Comparison of ENCODE assay signal across 9 cellular contexts in the genomic region with DNA sequence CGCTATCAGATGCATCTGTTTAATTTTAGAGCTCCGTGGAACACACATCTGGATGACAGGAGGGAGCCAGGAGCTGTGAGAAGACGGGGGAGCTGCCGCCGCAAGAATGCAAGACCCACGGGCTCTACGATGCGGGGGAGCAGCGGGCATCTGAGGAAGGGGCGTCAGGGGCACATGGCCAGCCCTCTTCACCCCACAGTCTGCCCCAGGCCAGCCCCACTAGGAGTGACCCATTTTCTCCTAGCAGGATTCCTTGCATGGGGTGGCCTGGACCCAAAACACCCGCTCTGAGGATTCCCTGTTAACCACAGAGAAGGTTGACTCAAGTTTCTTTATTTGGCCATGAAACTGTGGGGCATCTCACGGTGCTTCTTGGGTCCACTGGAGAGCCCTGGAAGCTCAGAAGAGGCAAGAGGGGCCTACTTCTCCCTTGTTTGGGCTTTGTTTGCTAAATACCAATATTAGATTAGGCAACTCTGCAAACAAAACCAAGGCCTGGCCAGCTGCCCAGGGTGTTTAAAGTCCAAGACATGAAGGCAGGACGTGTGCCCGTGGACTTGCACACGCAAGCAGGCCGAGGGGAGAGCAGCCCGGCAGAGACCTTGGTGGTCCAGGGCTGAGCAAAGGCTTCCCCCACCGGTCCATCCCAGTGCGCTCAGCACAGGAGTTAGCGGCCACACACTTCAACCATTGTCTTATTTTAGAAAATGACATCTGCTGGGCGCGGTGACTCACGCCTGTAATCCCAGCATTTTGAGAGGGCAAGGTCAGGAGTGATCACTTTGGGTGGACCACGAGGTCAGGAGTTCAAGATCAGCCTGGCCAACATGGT.
A peak's percentile ranks its signal among the peaks of the same experiment; 100 is the strongest.
DNase-seq lines count a peak whose midpoint lies in the region; ATAC-seq and TF ChIP-seq lines count a peak whose summit lies in the region.
"Had no signal": no experiment of that assay in that cellular context is flagged by ENCODE, and none has a peak within 500 bp of the region (broad histone marks: within the 10 kb centered on the region; RNA-seq: fewer than 3 reads in every experiment).

No MANE protein-coding gene starts in this region.

- H3F3A ChIP-seq in PC-9 (ENCODE audit: insufficient read depth, low read depth), result peaks cover 24% of the 10 kb centered on the region; the same call in 1 of the 2 replicates

- H3K4me1 ChIP-seq in Caco-2 (peaks cover 30% of the 10 kb centered on the region), PC-9 (replicated peaks; ENCODE audit: insufficient read depth) (peaks cover 49% of the 10 kb centered on the region), H9 (ENCODE audit: insufficient read depth, low read length) (no peaks in the 10 kb centered on the region)

- H3K79me2 ChIP-seq in PC-9 (ENCODE audit: low read depth) (no peaks in the 10 kb centered on the region), H9 (ENCODE audit: insufficient read depth, low read length) (no peaks in the 10 kb centered on the region)

- H2BK5ac ChIP-seq in H9 (ENCODE audit: insufficient read length, low read length), result no peak overlapping the region

- H3K9me3 ChIP-seq in Caco-2 (no peaks in the 10 kb centered on the region), PC-9 (ENCODE audit: insufficient read depth, low read depth) (no peaks in the 10 kb centered on the region), H9 (ENCODE audit: control insufficient read depth, low read depth, low read length) (no peaks in the 10 kb centered on the region)

- H3K36me3 Mint-ChIP-seq in Caco-2 (ENCODE audit: insufficient read depth, unreplicated experiment) (no peaks in the 10 kb centered on the region), progenitor cell of endocrine pancreas (ENCODE audit: insufficient read depth) (no peaks in the 10 kb centered on the region), endothelial cell (ENCODE audit: low read depth, unreplicated experiment) (no peaks in the 10 kb centered on the region), H9 (ENCODE audit: insufficient read depth in 1 of 3, low read depth in 3 of 3) (no peaks in the 10 kb centered on the region; a peak in 1 of 7 replicates)

- no peak overlapping the region for H3K23ac ChIP-seq in H9 (ENCODE audit: insufficient read length, low read depth, low read length)

- no peak overlapping the region for H4K91ac ChIP-seq in H9 (ENCODE audit: insufficient read length, low read depth, low read length)

- peaks cover 29% of the 10 kb centered on the region for H3K4me1 Mint-ChIP-seq in Caco-2 (ENCODE audit: low read depth, unreplicated experiment)
- peaks cover 36% of the 10 kb centered on the region for H3K4me1 Mint-ChIP-seq in progenitor cell of endocrine pancreas (ENCODE audit: low read depth)
- H3K4me1 Mint-ChIP-seq in endothelial cell (ENCODE audit: unreplicated experiment), result peaks cover 20% of the 10 kb centered on the region
- peaks cover 2 to 7% of the 10 kb centered on the region in 2 experiments for H3K4me1 Mint-ChIP-seq in H9

- no peaks in the 10 kb centered on the region for H3K79me1 ChIP-seq in H9 (ENCODE audit: insufficient read depth, low read depth, low read length, poor library complexity, severe bottlenecking)

- no peak overlapping the region for H2BK12ac ChIP-seq in H9 (ENCODE audit: insufficient read length, low read depth, low read length)

- no peak overlapping the region for H2BK15ac ChIP-seq in H9 (ENCODE audit: low read depth, low read length)

- H2AK5ac ChIP-seq in H9 (ENCODE audit: insufficient read length, low read length), result no peak overlapping the region

- H3K56ac ChIP-seq in H9 (ENCODE audit: insufficient read length, low read depth, low read length), result no peak overlapping the region

- no peak for TF ChIP-seq CTCF in Caco-2 (IDR thresholded peaks at IDR 0.05; ENCODE audit: insufficient read depth in 1 of 2, low read depth in 1 of 2, low read length in 1 of 2, severe bottlenecking in 1 of 2, unreplicated experiment in 1 of 2)
- TF ChIP-seq CTCF in PC-9 (conservative IDR thresholded peaks at IDR 0.05), result no peak
- no peak for TF ChIP-seq CTCF in fibroblast of the aortic adventitia (IDR thresholded peaks at IDR 0.05; ENCODE audit: insufficient read depth, low read length)
- TF ChIP-seq CTCF in progenitor cell of endocrine pancreas (IDR thresholded peaks at IDR 0.05; ENCODE audit: unreplicated experiment), result no peak
- TF ChIP-seq CTCF in endothelial cell (IDR thresholded peaks at IDR 0.05; ENCODE audit: unreplicated experiment), result no peak
- no peak for TF ChIP-seq CTCF in H9 (conservative IDR thresholded peaks at IDR 0.05)

- no peak overlapping the region for H4K5ac ChIP-seq in H9 (ENCODE audit: insufficient read length, low read depth, low read length)

- no peaks in the 10 kb centered on the region for H3K9me3 Mint-ChIP-seq in Caco-2 (ENCODE audit: unreplicated experiment)
- no peaks in the 10 kb centered on the region for H3K9me3 Mint-ChIP-seq in progenitor cell of endocrine pancreas (ENCODE audit: low read depth)
- no peaks in the 10 kb centered on the region for H3K9me3 Mint-ChIP-seq in endothelial cell (ENCODE audit: unreplicated experiment)
- no peaks in the 10 kb centered on the region for H3K9me3 Mint-ChIP-seq in H9
- H3K9me3 Mint-ChIP-seq: stimulated activated naive CD8-positive, alpha-beta T cell treated with anti-CD3 and anti-CD28 coated beads, Interleukin-15, amount 100 ng/mL, for 72 hours had no signal

- no peak overlapping the region for H2BK120ac ChIP-seq in H9 (ENCODE audit: low read depth, low read length, poor library complexity, severe bottlenecking)

- H4K20me1 ChIP-seq in PC-9 (ENCODE audit: insufficient read depth) (no peaks in the 10 kb centered on the region), H9 (ENCODE audit: control insufficient read depth, insufficient read depth, insufficient read length) (no peaks in the 10 kb centered on the region)

- no peak overlapping the region for H3K14ac ChIP-seq in H9 (ENCODE audit: insufficient read depth, low read length)

- H3K27me3 ChIP-seq in Caco-2 (replicated peaks; ENCODE audit: control insufficient read depth, insufficient read depth, low read length) (no peaks in the 10 kb centered on the region), PC-9 (ENCODE audit: insufficient read depth, low read depth) (no peaks in the 10 kb centered on the region), H9 (ENCODE audit: insufficient read depth, low read length) (no peaks in the 10 kb centered on the region)

- H2BK20ac ChIP-seq in H9 (ENCODE audit: low read depth, low read length, poor library complexity, severe bottlenecking), result no peak overlapping the region

- peak overlapping the region; percentile 11 for H3K4me3 Mint-ChIP-seq in Caco-2 (ENCODE audit: unreplicated experiment)
- no peak overlapping the region for H3K4me3 Mint-ChIP-seq in progenitor cell of endocrine pancreas (ENCODE audit: low read depth)
- H3K4me3 Mint-ChIP-seq in endothelial cell (ENCODE audit: unreplicated experiment), result no peak overlapping the region
- no peak overlapping the region for H3K4me3 Mint-ChIP-seq in H9
- H3K4me3 Mint-ChIP-seq: stimulated activated naive CD8-positive, alpha-beta T cell treated with anti-CD3 and anti-CD28 coated beads, Interleukin-15, amount 100 ng/mL, for 72 hours had no signal

- no peak overlapping the region for H3K4me3 ChIP-seq in Caco-2 (ENCODE audit: low read depth, low read length)
- no peak overlapping the region for H3K4me3 ChIP-seq in PC-9
- no peak overlapping the region for H3K4me3 ChIP-seq in fibroblast of the aortic adventitia (ENCODE audit: low read depth, low read length)

- ATAC-seq in GM21381 (IDR thresholded peaks at IDR 0.05; ENCODE audit: unreplicated experiment), result no peak
- ATAC-seq: stimulated activated naive CD8-positive, alpha-beta T cell treated with anti-CD3 and anti-CD28 coated beads, Interleukin-15, amount 100 ng/mL, for 72 hours had no signal

- H3K18ac ChIP-seq in H9 (ENCODE audit: insufficient read length, low read depth, low read length), result no peak overlapping the region

- peak overlapping the region; percentile 62 for H3K4me2 ChIP-seq in PC-9
- H3K4me2 ChIP-seq in H9 (ENCODE audit: insufficient read depth, insufficient read length, low read length), result no peak overlapping the region

- POLR2A ChIA-PET in Caco-2 (lab: Charles Lee) (no interaction called here), PC-9 (lab: Charles Lee; ENCODE audit: unreplicated experiment) (interaction anchor here (0.7 kb wide), 2 partner anchors 91 to 115 kb away, joined by 4 to 7 read pairs; no protein-coding TSS in a partner anchor)

- H3K27ac Mint-ChIP-seq in Caco-2 (ENCODE audit: unreplicated experiment) (no peak overlapping the region), progenitor cell of endocrine pancreas (peak overlapping the region; percentile 33), endothelial cell (ENCODE audit: unreplicated experiment) (no peak overlapping the region), H9 (no peak overlapping the region)
- H3K27ac Mint-ChIP-seq: stimulated activated naive CD8-positive, alpha-beta T cell treated with anti-CD3 and anti-CD28 coated beads, Interleukin-15, amount 100 ng/mL, for 72 hours had no signal

- peak; percentile 70 to 78 for DNase-seq in Caco-2
- peak; percentile 37 to 82 for DNase-seq in PC-9
- DNase-seq in fibroblast of the aortic adventitia (ENCODE audit: low read depth), result peak; percentile 60
- no peak for DNase-seq in progenitor cell of endocrine pancreas (ENCODE audit: low spot score, unreplicated experiment)
- no peak for DNase-seq in NK-92 (lab: John Stamatoyannopoulos, UW; ENCODE audit: unreplicated experiment)
- no peak for DNase-seq in endothelial cell (ENCODE audit: low spot score)
- DNase-seq in H9, result no peak
- DNase-seq: stimulated activated naive CD8-positive, alpha-beta T cell treated with anti-CD3 and anti-CD28 coated beads, Interleukin-15, amount 100 ng/mL, for 72 hours had no signal

- BruUV-seq in Caco-2 (replicated peaks; lab: Mats Ljungman, UMichigan), result no TSS peak
- no TSS peak for BruUV-seq in PC-9 (replicated peaks; lab: Mats Ljungman, UMichigan)

- H3K27me3 Mint-ChIP-seq in Caco-2 (ENCODE audit: insufficient read depth, unreplicated experiment) (no peaks in the 10 kb centered on the region), progenitor cell of endocrine pancreas (no peaks in the 10 kb centered on the region), endothelial cell (ENCODE audit: unreplicated experiment) (no peaks in the 10 kb centered on the region), H9 (ENCODE audit: low read depth) (no peaks in the 10 kb centered on the region)
- H3K27me3 Mint-ChIP-seq: stimulated activated naive CD8-positive, alpha-beta T cell treated with anti-CD3 and anti-CD28 coated beads, Interleukin-15, amount 100 ng/mL, for 72 hours had no signal

- no peaks in the 10 kb centered on the region for H3K9me2 ChIP-seq in PC-9 (ENCODE audit: insufficient read depth)

- H2AFZ ChIP-seq in PC-9, result no peak overlapping the region
- H2AFZ ChIP-seq in H9 (ENCODE audit: low read length), result no peak overlapping the region

- H3K23me2 ChIP-seq in H9 (ENCODE audit: insufficient read length, low read depth, low read length, poor library complexity, severe bottlenecking), result no peaks in the 10 kb centered on the region

- no peak overlapping the region for H3K4ac ChIP-seq in H9 (ENCODE audit: low read depth, low read length)

- intact Hi-C loops in Caco-2 (cut with micrococcal nuclease; ENCODE audit: unreplicated experiment) (loop anchor here (2.0 to 5.0 kb wide), 2 partner anchors 77 to 89 kb away; a partner anchor contains a TSS), PC-9 (cut with micrococcal nuclease; ENCODE audit: unreplicated experiment) (no loop called here)

- H3K36me3 ChIP-seq in Caco-2 (ENCODE audit: control insufficient read depth, insufficient read depth, low read length) (no peaks in the 10 kb centered on the region), PC-9 (ENCODE audit: low read depth) (no peaks in the 10 kb centered on the region)

- no peak overlapping the region for H4K8ac ChIP-seq in H9 (replicated peaks; ENCODE audit: insufficient read length, low read depth, low read length)

- no peak overlapping the region for H3K9ac ChIP-seq in H9 (ENCODE audit: extremely low read depth, insufficient read length, low read length)

- WGBS in H9 (ENCODE audit: extremely low coverage, insufficient read length, low lambda C conversion rate), result no CpG with 5 or more reads among the region's 24 CpGs

- no peak overlapping the region for H3T11ph ChIP-seq in H9 (ENCODE audit: low read length)

- peak overlapping the region; percentile 62 for H3K27ac ChIP-seq in PC-9
- H3K27ac ChIP-seq in H9 (ENCODE audit: insufficient read length, low read depth, low read length), result no peak overlapping the region

- CTCF ChIA-PET in Caco-2 (lab: Charles Lee) (no interaction called here), PC-9 (lab: Charles Lee) (no interaction called here)

Comparison
In these comparisons a context has a peak if more than half of its experiments do, and no peak if none do; other contexts are left out.
1. DNase-seq: peak in Caco-2 (2 of 2), PC-9 (2 of 2) and fibroblast of the aortic adventitia (single experiment); none in progenitor cell of endocrine pancreas (single experiment), NK-92 (single experiment), endothelial cell (single experiment) and H9 (single experiment).